Comparison of ENCODE assay signal across 25 cellular contexts in genomic region chr2:38430196-38430595, GRCh38.
"Had no signal": no experiment of that assay in that cellular context is flagged by ENCODE, and none has a peak within 500 bp of the region (broad histone marks: within the 10 kb centered on the region; RNA-seq: fewer than 3 reads in every experiment).

No MANE protein-coding gene starts in this region.

- H3K9me3 Mint-ChIP-seq: activated B cell treated with CpG ODN at 0.5 μM for 24 hours; activated T-cell treated with anti-CD3 and anti-CD28 coated beads, Interleukin-2, amount 50 U/mL, for 4 hours had no signal

- H3K36me3 Mint-ChIP-seq: activated naive CD8-positive, alpha-beta T cell; brain had no signal

- ATAC-seq: activated T-cell treated with anti-CD3 and anti-CD28 coated beads, Interleukin-2, amount 50 U/mL, for 4 hours; T-helper 17 cell had no signal

- DNase-seq: activated B cell treated with CpG ODN at 0.5 μM for 24 hours; activated CD4-positive, alpha-beta T cell treated with anti-CD3 and anti-CD28 coated beads for 1 hour; activated CD4-positive, alpha-beta T cell treated with anti-CD3 and anti-CD28 coated beads, Interleukin-2, amount 10 ng/mL, durations not matched to agents 24 days and 14 days; activated CD4-positive, alpha-beta T cell treated with anti-CD3 and anti-CD28 coated beads, Interleukin-2, amount 50 U/mL, for 48 hours; activated CD8-positive, alpha-beta memory T cell treated with anti-CD3 and anti-CD28 coated beads for 24 hours; activated effector memory CD4-positive, alpha-beta T cell treated with anti-CD3 and anti-CD28 coated beads, Interleukin-2, amount 50 U/mL, for 16 hours; activated naive CD4-positive, alpha-beta T cell treated with Interleukin-2 at 50 U/mL for 16 hours; activated T-cell treated with anti-CD3 and anti-CD28 coated beads, Interleukin-2, amount 50 U/mL, for 4 hours; amygdala; KG1; NCI-H1092; NCI-H1417; NCI-H2029; NCI-H2107; NCI-H2171 treated with DMSO at 0.1 percent for 48 hours; NCI-H345; NCI-H510A; NCI-H526 treated with DMSO at 0.1 percent for 48 hours; NCI-H82; SIG-M5; T-helper 17 cell; T-helper 9 cell had no signal

- H3K27me3 ChIP-seq: cardiac muscle cell had no signal

- H3K4me1 Mint-ChIP-seq: activated B cell treated with CpG ODN at 0.5 μM for 24 hours; activated CD4-positive, alpha-beta T cell treated with anti-CD3 and anti-CD28 coated beads, Interleukin-2, amount 10 ng/mL, durations not matched to agents 24 days and 14 days; T-helper 17 cell had no signal

- H3K4me3 Mint-ChIP-seq: activated B cell treated with CpG ODN at 0.5 μM for 24 hours; activated CD4-positive, alpha-beta T cell treated with anti-CD3 and anti-CD28 coated beads, Interleukin-2, amount 10 ng/mL, durations not matched to agents 24 days and 14 days; activated naive CD8-positive, alpha-beta T cell; activated T-cell treated with anti-CD3 and anti-CD28 coated beads, Interleukin-2, amount 50 U/mL, for 4 hours; brain; T-helper 17 cell had no signal

- H3K4me3 ChIP-seq: cardiac muscle cell had no signal

- H3K27ac Mint-ChIP-seq: activated B cell treated with CpG ODN at 0.5 μM for 24 hours; activated CD4-positive, alpha-beta T cell treated with anti-CD3 and anti-CD28 coated beads, Interleukin-2, amount 10 ng/mL, durations not matched to agents 24 days and 14 days; activated naive CD8-positive, alpha-beta T cell; T-helper 17 cell had no signal

- H3K27ac ChIP-seq: cardiac muscle cell had no signal

- H3K27me3 Mint-ChIP-seq: activated naive CD8-positive, alpha-beta T cell had no signal

- H3K36me3 ChIP-seq: cardiac muscle cell had no signal
